In genomic region chr18:62811674-62812073, GRCh38 we compare ENCODE assay signal across 19 cellular contexts.
"Had no signal": no experiment of that assay in that cellular context is flagged by ENCODE, and none has a peak within 500 bp of the region (broad histone marks: within the 10 kb centered on the region; RNA-seq: fewer than 3 reads in every experiment).

No MANE protein-coding gene starts in this region.

- FAIRE-seq: endometrium had no signal

- H3K4me3 Mint-ChIP-seq: activated naive CD8-positive, alpha-beta T cell treated with anti-CD3 and anti-CD28 coated beads for 36 hours; activated T-cell treated with anti-CD3 and anti-CD28 coated beads, Interleukin-2, amount 50 U/mL, for 24 hours; T-helper 1 cell treated with Interleukin-12 subunit alpha and Interleukin-12 subunit beta and Interleukin-4 antibody, amounts not matched to agents 30 μg/mL and 1 μg/mL, for 36 hours; WTC11 had no signal

- H3K36me3 Mint-ChIP-seq: WTC11 had no signal

- H3K27ac ChIP-seq: sigmoid colon, thoracic aorta had no signal

- H3K4me3 ChIP-seq: sigmoid colon, thoracic aorta had no signal

- ATAC-seq: WTC11 had no signal

- H3K36me3 ChIP-seq: sigmoid colon, thoracic aorta had no signal

- H3K27me3 Mint-ChIP-seq: activated naive CD8-positive, alpha-beta T cell treated with anti-CD3 and anti-CD28 coated beads for 36 hours; activated T-cell treated with anti-CD3 and anti-CD28 coated beads, Interleukin-2, amount 50 U/mL, for 24 hours had no signal

- H3K9me3 ChIP-seq: sigmoid colon, thoracic aorta had no signal

- DNase-seq: activated CD4-positive, alpha-beta T cell treated with anti-CD3 and anti-CD28 coated beads, Interleukin-2, amount 50 U/mL, for 4 hours; activated CD8-positive, alpha-beta memory T cell treated with anti-CD3 and anti-CD28 coated beads for 24 hours; activated CD8-positive, alpha-beta memory T cell treated with anti-CD3 and anti-CD28 coated beads, Interleukin-2, amount 50 U/mL, for 4 hours; activated naive CD4-positive, alpha-beta T cell; activated naive CD8-positive, alpha-beta T cell treated with anti-CD3 and anti-CD28 coated beads for 36 hours; activated T-cell treated with anti-CD3 and anti-CD28 coated beads, Interleukin-2, amount 50 U/mL, for 24 hours; amniotic stem cell; foreskin fibroblast; nucleus accumbens; sigmoid colon; stimulated activated CD4-positive, alpha-beta T cell treated with anti-CD3 and anti-CD28 coated beads, Interleukin-2, amount 100 ng/mL, for 48 hours; stimulated activated CD8-positive, alpha-beta memory T cell treated with anti-CD3 and anti-CD28 coated beads, Interleukin-4, amount 100 ng/mL, for 48 hours; stimulated activated naive CD4-positive, alpha-beta T cell; T1000 had no signal

- H3K9me3 Mint-ChIP-seq: activated naive CD8-positive, alpha-beta T cell treated with anti-CD3 and anti-CD28 coated beads for 36 hours; activated T-cell treated with anti-CD3 and anti-CD28 coated beads, Interleukin-2, amount 50 U/mL, for 24 hours; activated T-helper 2 cell treated with anti-CD3 and anti-CD28 coated beads, Interferon-gamma antibody, Interleukin-2, Interleukin-4, amounts not matched to agents 10 μg/mL and 5 μg/mL and 100 μg/mL, durations not matched to agents 14 hours and 24 hours and 36 hours; T-helper 1 cell treated with Interleukin-12 subunit alpha and Interleukin-12 subunit beta and Interleukin-4 antibody, amounts not matched to agents 30 μg/mL and 1 μg/mL, for 36 hours; WTC11 had no signal

- H3K27me3 ChIP-seq: sigmoid colon had no signal

- H3K27ac Mint-ChIP-seq: activated naive CD8-positive, alpha-beta T cell treated with anti-CD3 and anti-CD28 coated beads for 36 hours; activated T-cell treated with anti-CD3 and anti-CD28 coated beads, Interleukin-2, amount 50 U/mL, for 24 hours; activated T-helper 2 cell treated with anti-CD3 and anti-CD28 coated beads, Interferon-gamma antibody, Interleukin-2, Interleukin-4, amounts not matched to agents 10 μg/mL and 5 μg/mL and 100 μg/mL, durations not matched to agents 14 hours and 24 hours and 36 hours; T-helper 1 cell treated with Interleukin-12 subunit alpha and Interleukin-12 subunit beta and Interleukin-4 antibody, amounts not matched to agents 30 μg/mL and 1 μg/mL, for 36 hours had no signal
